In genomic region chr7:37942934-37943610, GRCh38 we compare ENCODE assay signal across 9 cellular contexts. TPM values are rescaled to one million over a fixed set of nuclear protein-coding genes. Genes with fewer than 3 reads are reported as not detected.
DNase-seq lines count a peak whose midpoint lies in the region; ATAC-seq and TF ChIP-seq lines count a peak whose summit lies in the region.
"Had no signal": no experiment of that assay in that cellular context is flagged by ENCODE, and none has a peak within 500 bp of the region (broad histone marks: within the 10 kb centered on the region; RNA-seq: fewer than 3 reads in every experiment).

No MANE protein-coding gene starts in this region.

- intact Hi-C loops in Calu3 (cut with micrococcal nuclease; ENCODE audit: unreplicated experiment), result loop anchor here (2.0 to 5.0 kb wide), 2 partner anchors 22 to 44 kb away; partner anchors contain the start of gene EPDR1
- intact Hi-C loops in OCI-LY7 (cut with micrococcal nuclease; ENCODE audit: unreplicated experiment), result no loop called here

- H3K9me3 Mint-ChIP-seq in Calu3 (ENCODE audit: low read depth, unreplicated experiment), result no peaks in the 10 kb centered on the region

- CTCF ChIA-PET in Calu3 (lab: Charles Lee), result interaction anchor here (3.2 kb wide), 1 partner anchor 26 kb away, joined by 19 read pairs; the partner anchor contains the start of gene SFRP4
- CTCF ChIA-PET in OCI-LY7 (lab: Charles Lee; ENCODE audit: unreplicated experiment), result no interaction called here

- no peaks in the 10 kb centered on the region for H3K27me3 ChIP-seq in NT2/D1 (ENCODE audit: insufficient read depth, insufficient read length)
- H3K27me3 ChIP-seq in neuron (ENCODE audit: insufficient read depth, low read length), result no peaks in the 10 kb centered on the region
- no peaks in the 10 kb centered on the region for H3K27me3 ChIP-seq in smooth muscle cell (ENCODE audit: low read depth)

- H3K4me3 Mint-ChIP-seq in Calu3 (ENCODE audit: low read depth, unreplicated experiment), result peak overlapping the region; percentile 40
- H3K4me3 Mint-ChIP-seq: naive B cell had no signal

- H3K27ac ChIP-seq in smooth muscle cell (ENCODE audit: low read depth), result no peak overlapping the region
- no peak overlapping the region for H3K27ac ChIP-seq in OCI-LY7 (ENCODE audit: low read depth, low read length, poor library complexity, severe bottlenecking)

- no peak for ATAC-seq in HG03280 (IDR thresholded peaks at IDR 0.05; ENCODE audit: unreplicated experiment)

- no peaks in the 10 kb centered on the region for H3K9me2 ChIP-seq in OCI-LY7 (ENCODE audit: insufficient read depth, low read length)

- H3K27ac Mint-ChIP-seq in Calu3 (ENCODE audit: unreplicated experiment), result peak overlapping the region; percentile 79

- no TSS peak for BruUV-seq in Calu3 (replicated peaks; lab: Mats Ljungman, UMichigan)
- BruUV-seq in OCI-LY7 (replicated peaks; lab: Mats Ljungman, UMichigan), result no TSS peak

- H3K36me3 Mint-ChIP-seq in Calu3 (ENCODE audit: insufficient read depth, unreplicated experiment), result no peaks in the 10 kb centered on the region
- H3K36me3 Mint-ChIP-seq: naive B cell had no signal

- H3K79me2 ChIP-seq in smooth muscle cell (ENCODE audit: low read depth) (no peaks in the 10 kb centered on the region), OCI-LY7 (ENCODE audit: insufficient read depth, low read depth, low read length) (no peaks in the 10 kb centered on the region)

- H4K20me1 ChIP-seq in smooth muscle cell (ENCODE audit: low read depth) (no peaks in the 10 kb centered on the region), OCI-LY7 (ENCODE audit: insufficient read depth, low read length) (no peaks in the 10 kb centered on the region)

- H3K4me1 ChIP-seq in NT2/D1 (ENCODE audit: insufficient read depth, insufficient read length) (no peaks in the 10 kb centered on the region), neuron (ENCODE audit: insufficient read depth, low read length) (peaks cover 11% of the 10 kb centered on the region), smooth muscle cell (ENCODE audit: low read depth) (peaks cover 7% of the 10 kb centered on the region), OCI-LY7 (ENCODE audit: insufficient read depth, low read length, poor library complexity, severe bottlenecking) (no peaks in the 10 kb centered on the region)

- DNase-seq in Calu3 (peak; percentile 67), NT2/D1 (ENCODE audit: low read depth, low spot score) (peak; percentile 22), fibroblast of villous mesenchyme (ENCODE audit: low read depth) (peak; percentile 12), smooth muscle cell (lab: John Stamatoyannopoulos, UW; ENCODE audit: unreplicated experiment) (no peak), OCI-LY7 (ENCODE audit: low spot score) (no peak)
- no peak for DNase-seq in activated CD4-positive, alpha-beta T cell treated with anti-CD3 and anti-CD28 coated beads, Interleukin-2, amount 50 U/mL, for 4 hours
- DNase-seq: naive B cell had no signal

- peaks cover 46% of the 10 kb centered on the region for H3K4me1 Mint-ChIP-seq in Calu3 (ENCODE audit: low read depth, unreplicated experiment)
- H3K4me1 Mint-ChIP-seq: naive B cell had no signal

- H3K27me3 Mint-ChIP-seq in Calu3 (ENCODE audit: unreplicated experiment), result no peaks in the 10 kb centered on the region
- H3K27me3 Mint-ChIP-seq: naive B cell had no signal

- no peak overlapping the region for H3K4me3 ChIP-seq in NT2/D1 (ENCODE audit: insufficient read length, low read depth)
- H3K4me3 ChIP-seq in fibroblast of villous mesenchyme (ENCODE audit: low read depth, low read length), result no peak overlapping the region
- no peak overlapping the region for H3K4me3 ChIP-seq in neuron (ENCODE audit: low read length)
- H3K4me3 ChIP-seq in smooth muscle cell, result no peak overlapping the region
- H3K4me3 ChIP-seq in OCI-LY7 (ENCODE audit: low read depth, low read length, poor library complexity, severe bottlenecking), result no peak overlapping the region

- H3K9ac ChIP-seq in NT2/D1 (ENCODE audit: insufficient read length, low read depth) (no peak overlapping the region), smooth muscle cell (ENCODE audit: low read depth) (no peak overlapping the region)

- no peak overlapping the region for H3K4me2 ChIP-seq in smooth muscle cell
- H3K4me2 ChIP-seq in OCI-LY7 (ENCODE audit: low read length), result no peak overlapping the region

- POLR2A ChIA-PET in OCI-LY7 (lab: Charles Lee), result no interaction called here

- H3K36me3 ChIP-seq in NT2/D1 (ENCODE audit: insufficient read depth, insufficient read length, low read length) (no peaks in the 10 kb centered on the region), neuron (ENCODE audit: insufficient read depth, low read length) (no peaks in the 10 kb centered on the region), smooth muscle cell (ENCODE audit: low read depth) (no peaks in the 10 kb centered on the region), OCI-LY7 (ENCODE audit: insufficient read depth, low read length) (no peaks in the 10 kb centered on the region)

- H2AFZ ChIP-seq in neuron (ENCODE audit: low read depth, low read length) (peak overlapping the region; percentile 6), smooth muscle cell (ENCODE audit: low read depth) (no peak overlapping the region), OCI-LY7 (ENCODE audit: low read length) (no peak overlapping the region)

- no peaks in the 10 kb centered on the region for H3F3A ChIP-seq in smooth muscle cell (ENCODE audit: low read depth)

- TF ChIP-seq CTCF in Calu3 (IDR thresholded peaks at IDR 0.05; ENCODE audit: unreplicated experiment) (no peak), fibroblast of villous mesenchyme (IDR thresholded peaks at IDR 0.05; ENCODE audit: insufficient read depth, low read depth, low read length) (no peak), smooth muscle cell (IDR thresholded peaks at IDR 0.05; ENCODE audit: borderline replicate concordance, insufficient read depth, poor library complexity, severe bottlenecking) (no peak), OCI-LY7 (conservative IDR thresholded peaks at IDR 0.05; ENCODE audit: low read length) (no peak)

- H3K9me3 ChIP-seq in NT2/D1 (ENCODE audit: insufficient read depth, low read length) (no peaks in the 10 kb centered on the region), neuron (ENCODE audit: low read length) (peaks cover 2% of the 10 kb centered on the region), smooth muscle cell (replicated peaks; ENCODE audit: low read depth) (no peaks in the 10 kb centered on the region), OCI-LY7 (ENCODE audit: low read length) (no peaks in the 10 kb centered on the region)

- 77% methylated on average over 12 of the region's 12 CpGs for WGBS in smooth muscle cell (ENCODE audit: low lambda C conversion rate)

RNA-seq across cellular contexts. Expression of gene EPDR1, which starts 22.6 kb away (rescaled TPM):
- total RNA-seq in Calu3 (2022) (51.8 and 60.5 TPM in 2 replicates), fibroblast of villous mesenchyme (11.0 and 28.1 TPM in 2 replicates), smooth muscle cell (11.1 and 13.9 TPM in 2 replicates), OCI-LY7 (2022) (not detected in 2 replicates)
- 13.5 and 17.1 TPM in 2 replicates for polyA plus RNA-seq in smooth muscle cell
- total RNA-seq in OCI-LY7 (2014; rRNA removed; shearing (Covaris generic)), result not detected in 2 replicates

RNA-seq across cellular contexts. Expression of gene SFRP4, which starts 26.5 kb away (rescaled TPM):
- total RNA-seq in Calu3 (2022) (not detected in 2 replicates), fibroblast of villous mesenchyme (0.32 and 0.43 TPM in 2 replicates), smooth muscle cell (not detected in 2 replicates), OCI-LY7 (2022) (not detected in 2 replicates)
- polyA plus RNA-seq in smooth muscle cell, result not detected in 2 replicates
- not detected in 2 replicates for total RNA-seq in OCI-LY7 (2014; rRNA removed; shearing (Covaris generic))

Comparison
In these comparisons a context has a peak if more than half of its experiments do, and no peak if none do; other contexts are left out.
1. DNase-seq: peak in Calu3 (single experiment), NT2/D1 (single experiment) and fibroblast of villous mesenchyme (single experiment); none in smooth muscle cell (single experiment), OCI-LY7 (single experiment) and activated CD4-positive, alpha-beta T cell treated with anti-CD3 and anti-CD28 coated beads, Interleukin-2, amount 50 U/mL, for 4 hours (0 of 2).
2. RNA of gene EPDR1, which starts 22.6 kb away (total RNA-seq): 51.8 to 60.5 TPM in Calu3, 11.0 to 28.1 TPM in fibroblast of villous mesenchyme and 11.1 to 13.9 TPM in smooth muscle cell; not detected in OCI-LY7; every median in the first group is over 10 times any median in the second.